In genomic region chr15:45640610-45641009, GRCh38 we compare ENCODE assay signal across 10 cellular contexts. TPM values are rescaled to one million over a fixed set of nuclear protein-coding genes. Genes with fewer than 3 reads are reported as not detected.
DNase-seq lines count a peak whose midpoint lies in the region; ATAC-seq and TF ChIP-seq lines count a peak whose summit lies in the region.
"Had no signal": no experiment of that assay in that cellular context is flagged by ENCODE, and none has a peak within 500 bp of the region (broad histone marks: within the 10 kb centered on the region; RNA-seq: fewer than 3 reads in every experiment).

No MANE protein-coding gene starts in this region.

- ATAC-seq in RWPE2 (ENCODE audit: low read depth): peak; percentile 57
- ATAC-seq in GM18870 (IDR thresholded peaks at IDR 0.05; ENCODE audit: unreplicated experiment): no peak
- ATAC-seq in HG03378 (IDR thresholded peaks at IDR 0.05; ENCODE audit: unreplicated experiment): no peak

- DNase-seq in DMS53 (lab: John Stamatoyannopoulos, UW) (peak; percentile 46), RWPE2 (ENCODE audit: low spot score) (no peak), fibroblast of peridontal ligament (ENCODE audit: extremely low read depth) (peak; percentile 88), sigmoid colon (no peak), inferior parietal cortex (ENCODE audit: extremely low spot score) (no peak), HuH-7 (ENCODE audit: low spot score) (no peak)
- DNase-seq: activated naive CD8-positive, alpha-beta T cell treated with anti-CD3 and anti-CD28 coated beads, Interleukin-2, amount 10 ng/mL, durations not matched to agents 7 days and 5 days; H7 had no signal

- intact Hi-C loops in sigmoid colon (cut with DNase I): loop anchor here (2.0 kb wide), 1 partner anchor 70 kb away; no protein-coding TSS in a partner anchor

- H3K9me3 ChIP-seq in RWPE2 (ENCODE audit: severe bottlenecking): no peaks in the 10 kb centered on the region
- no peaks in the 10 kb centered on the region for H3K9me3 ChIP-seq in sigmoid colon

- no peaks in the 10 kb centered on the region for H3K27me3 ChIP-seq in RWPE2 (ENCODE audit: insufficient read depth, poor library complexity, severe bottlenecking)
- no peaks in the 10 kb centered on the region for H3K27me3 ChIP-seq in sigmoid colon

- TF ChIP-seq EP300 in sigmoid colon (IDR thresholded peaks at IDR 0.05): no peak

- TF ChIP-seq CTCF in RWPE2 (IDR thresholded peaks at IDR 0.05; ENCODE audit: poor library complexity, severe bottlenecking) (no peak), sigmoid colon (IDR thresholded peaks at IDR 0.05) (no peak)

- WGBS in sigmoid colon, 2 donors: 13 to 51% methylated on average over 2 of the region's 2 CpGs

- no peak overlapping the region for H3K4me3 ChIP-seq in RWPE2 (ENCODE audit: severe bottlenecking)
- no peak overlapping the region for H3K4me3 ChIP-seq in sigmoid colon

- no peak for TF ChIP-seq POLR2A in sigmoid colon (IDR thresholded peaks at IDR 0.05)

- H3K4me1 ChIP-seq in RWPE2 (ENCODE audit: insufficient read depth, poor library complexity, severe bottlenecking) (peaks cover 86% of the 10 kb centered on the region), sigmoid colon (peaks cover 0 to 84% (median 75%) of the 10 kb centered on the region in 4 donors)

- H3K36me3 ChIP-seq in RWPE2 (ENCODE audit: low read depth) (peaks cover 35% of the 10 kb centered on the region), sigmoid colon (no peaks in the 10 kb centered on the region)

- H3K27ac ChIP-seq in RWPE2 (ENCODE audit: poor library complexity, severe bottlenecking) (peak overlapping the region; percentile 100), sigmoid colon (peak overlapping the region; percentile 74 to 95 (median 90))

RNA-seq across cellular contexts. Expression of gene SQOR, which starts 5.8 kb away (rescaled TPM):
- 10 to 100 TPM; 60.4 to 83.4 (median 67.7) TPM for total RNA-seq in sigmoid colon
- 100 to 1,000 TPM; 275 to 415 (median 355) TPM for polyA plus RNA-seq in sigmoid colon

RNA-seq across cellular contexts. Expression of gene BLOC1S6, which starts 53.4 kb away (rescaled TPM):
- 10 to 100 TPM; 40.2 to 89.1 (median 74.7) TPM for total RNA-seq in sigmoid colon
- polyA plus RNA-seq in sigmoid colon: 10 to 100 TPM; 23.2 to 26.4 (median 25.7) TPM

Comparison
In these comparisons a context has a peak if more than half of its experiments do, and no peak if none do; other contexts are left out.
1. DNase-seq: peak in DMS53 (single experiment) and fibroblast of peridontal ligament (single experiment); none in RWPE2 (single experiment), sigmoid colon (single experiment), inferior parietal cortex (single experiment) and HuH-7 (single experiment).